ENCODE assay signal across 16 cellular contexts in genomic region chr2:72827999-72828646, GRCh38. TPM values are rescaled to one million over a fixed set of nuclear protein-coding genes. Genes with fewer than 3 reads are reported as not detected.
DNase-seq lines count a peak whose midpoint lies in the region; ATAC-seq, FAIRE-seq and TF ChIP-seq lines count a peak whose summit lies in the region.
"Had no signal": no experiment of that assay in that cellular context is flagged by ENCODE, and none has a peak within 500 bp of the region (broad histone marks: within the 10 kb centered on the region; RNA-seq: fewer than 3 reads in every experiment).

No MANE protein-coding gene starts in this region.

- no peak overlapping the region for H3K4me2 ChIP-seq in endothelial cell of umbilical vein (ENCODE audit: insufficient read depth, low read length)
- H3K4me2 ChIP-seq in osteoblast (ENCODE audit: insufficient read depth, low read length) = peak overlapping the region; percentile 14

- H3K36me3 ChIP-seq in MG63 (no peaks in the 10 kb centered on the region), endothelial cell of umbilical vein (ENCODE audit: control insufficient read depth in 2 of 2, extremely low read depth in 1 of 2, insufficient read depth in 2 of 2, low read length in 2 of 2) (no peaks in the 10 kb centered on the region), osteoblast (ENCODE audit: insufficient read depth, low read length) (no peaks in the 10 kb centered on the region)
- H3K36me3 ChIP-seq: uterus had no signal

- no peak overlapping the region for H3K9ac ChIP-seq in endothelial cell of umbilical vein (replicated peaks; ENCODE audit: extremely low read depth, insufficient read depth, low read length)

- H3K4me1 ChIP-seq in endothelial cell of umbilical vein (ENCODE audit: control insufficient read depth, extremely low read depth, insufficient read depth, low read length) (peaks cover 16% of the 10 kb centered on the region), osteoblast (ENCODE audit: insufficient read depth, low read length) (peaks cover 19% of the 10 kb centered on the region)
- H3K4me1 ChIP-seq: uterus had no signal

- no TSS peak for BruUV-seq in endothelial cell of umbilical vein (replicated peaks; lab: Mats Ljungman, UMichigan)

- H3K4me3 ChIP-seq in MG63 (no peak overlapping the region), endothelial cell of umbilical vein (replicated peaks in 1 of 3; ENCODE audit: insufficient read depth in 1 of 3, low read depth in 1 of 3, low read length in 3 of 3) (no peak overlapping the region), osteoblast (ENCODE audit: insufficient read depth, low read length) (no peak overlapping the region)
- H3K4me3 ChIP-seq: uterus had no signal

- H4K20me1 ChIP-seq in endothelial cell of umbilical vein (replicated peaks; ENCODE audit: control insufficient read depth, extremely low read depth, insufficient read depth, low read length) = no peaks in the 10 kb centered on the region
- H4K20me1 ChIP-seq in osteoblast (ENCODE audit: insufficient read depth, low read length) = peaks cover 7% of the 10 kb centered on the region

- TF ChIP-seq CTCF in endothelial cell of umbilical vein (IDR thresholded peaks at IDR 0.05; ENCODE audit: extremely low read depth in 1 of 2, insufficient read depth in 1 of 2, low read depth in 1 of 2, low read length in 2 of 2) (no peak), osteoblast (IDR thresholded peaks at IDR 0.05; ENCODE audit: extremely low read depth, low read depth, low read length) (no peak)

- intact Hi-C loops in endothelial cell of umbilical vein (cut with micrococcal nuclease) = loop anchor here (5.0 kb wide), 1 partner anchor 36 kb away; no protein-coding TSS in a partner anchor

- POLR2A ChIA-PET in endothelial cell of umbilical vein (lab: Charles Lee) = no interaction called here

- peak; percentile 42 for DNase-seq in Daoy (ENCODE audit: low read depth)
- peak; percentile 30 for DNase-seq in MG63
- DNase-seq in endothelial cell of umbilical vein (ENCODE audit: low read depth, low spot score) = peak; percentile 42
- peak; percentile 39 for DNase-seq in osteoblast (ENCODE audit: insufficient read length, low spot score, missing footprints)
- no peak for DNase-seq in NCI-H2029 (lab: John Stamatoyannopoulos, UW)
- no peak for DNase-seq in NCI-H1436 (lab: John Stamatoyannopoulos, UW)
- no peak for DNase-seq in SK-N-DZ (ENCODE audit: low spot score)
- DNase-seq: aorta; erythroblast; NCI-H1417; nephron progenitor cell; NK-92 treated with Interleukin-12 subunit alpha and Interleukin-12 subunit beta, amount 100 ng/mL, for 24 hours; stimulated activated CD4-positive, alpha-beta T cell treated with anti-CD3 and anti-CD28 coated beads, Interleukin-12 subunit alpha, Interleukin-12 subunit beta, amount 100 ng/mL, for 4 hours; T1000; uterus had no signal

- H3K27ac ChIP-seq in endothelial cell of umbilical vein (ENCODE audit: insufficient read depth, low read depth, low read length) (no peak overlapping the region), osteoblast (ENCODE audit: low read depth, low read length) (no peak overlapping the region)
- H3K27ac ChIP-seq: uterus had no signal

- H3K9me1 ChIP-seq in endothelial cell of umbilical vein (replicated peaks; ENCODE audit: control insufficient read depth, extremely low read depth, insufficient read depth, low read length) = no peaks in the 10 kb centered on the region

- FAIRE-seq in endothelial cell of umbilical vein (lab: Jason Lieb, UNC) = peak; percentile 66

- ATAC-seq in GM21367 (IDR thresholded peaks at IDR 0.05; ENCODE audit: unreplicated experiment) = no peak

- dilution Hi-C loops in endothelial cell of umbilical vein (cut with MboI; ENCODE audit: extremely low pct_ligation_motif_present, low sequenced_read_pairs) = no loop called here

- H2AFZ ChIP-seq in endothelial cell of umbilical vein (ENCODE audit: low read depth, low read length) = peak overlapping the region; percentile 39
- no peak overlapping the region for H2AFZ ChIP-seq in osteoblast (ENCODE audit: low read length)

- H3K27me3 ChIP-seq in MG63 (no peaks in the 10 kb centered on the region), endothelial cell of umbilical vein (ENCODE audit: control insufficient read depth in 2 of 2, insufficient read depth in 2 of 2, low read length in 2 of 2) (no peaks in the 10 kb centered on the region), osteoblast (ENCODE audit: insufficient read depth, low read length) (peaks cover 15% of the 10 kb centered on the region)
- H3K27me3 ChIP-seq: uterus had no signal

- CTCF ChIA-PET in endothelial cell of umbilical vein (lab: Charles Lee) = no interaction called here

- H3K79me2 ChIP-seq in endothelial cell of umbilical vein (ENCODE audit: control insufficient read depth, insufficient read depth, low read length) (peaks cover 6% of the 10 kb centered on the region), osteoblast (ENCODE audit: insufficient read depth, low read length) (peaks cover 9% of the 10 kb centered on the region)

- H3K9me3 ChIP-seq in MG63 (no peaks in the 10 kb centered on the region), endothelial cell of umbilical vein (replicated peaks; ENCODE audit: control insufficient read depth, insufficient read depth, low read length) (no peaks in the 10 kb centered on the region), osteoblast (ENCODE audit: low read depth, low read length) (no peaks in the 10 kb centered on the region)
- H3K9me3 ChIP-seq: uterus had no signal

- no peak for TF ChIP-seq POLR2A in endothelial cell of umbilical vein (IDR thresholded peaks at IDR 0.05; ENCODE audit: low read depth, low read length)

TF ChIP-seq in endothelial cell of umbilical vein, 7 proteins besides CTCF, POLR2A, EP300 and RAD21:
- TF ChIP-seq, protein P1, sequence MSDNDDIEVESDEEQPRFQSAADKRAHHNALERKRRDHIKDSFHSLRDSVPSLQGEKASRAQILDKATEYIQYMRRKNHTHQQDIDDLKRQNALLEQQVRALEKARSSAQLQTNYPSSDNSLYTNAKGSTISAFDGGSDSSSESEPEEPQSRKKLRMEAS (IDR thresholded peaks at IDR 0.05; ENCODE audit: insufficient read depth, insufficient read length) = no peak
- TF ChIP-seq JUN (IDR thresholded peaks at IDR 0.05; ENCODE audit: borderline replicate concordance, insufficient read depth, insufficient read length, low read depth) (no peak), GATA2 (IDR thresholded peaks at IDR 0.05; ENCODE audit: insufficient read depth, insufficient read length, low read depth, low read length) (no peak), POLR2AphosphoS5 (IDR thresholded peaks at IDR 0.05; ENCODE audit: insufficient read depth, low read depth, low read length) (no peak), MYC (IDR thresholded peaks at IDR 0.05; ENCODE audit: low read depth, low read length) (no peak), FOS (IDR thresholded peaks at IDR 0.05; ENCODE audit: borderline replicate concordance, insufficient read depth, low read length) (peak; percentile 14), EZH2 (IDR thresholded peaks at IDR 0.05; ENCODE audit: borderline replicate concordance, low read depth, low read length, severe bottlenecking) (no peak)

RNA-seq across cellular contexts. Expression of gene EXOC6B, which starts 2.3 kb away (rescaled TPM):
- total RNA-seq in Daoy (2014; rRNA removed; shearing (Covaris generic)) = 7.6 and 15.7 TPM in 2 replicates
- total RNA-seq in MG63 (2014; rRNA removed; shearing (Covaris generic); ENCODE audit: low replicate concordance) = 11.7 and 22.2 TPM in 2 replicates
- total RNA-seq in endothelial cell of umbilical vein = 23.6 and 34.8 TPM in 2 replicates
- polyA plus RNA-seq in endothelial cell of umbilical vein = 9.0 and 10.8 TPM in 2 replicates
- 8.9 and 9.1 TPM in 2 replicates for polyA plus RNA-seq in endothelial cell of umbilical vein (2011; cell fraction: cytosol; rRNA removed)
- 17.6 and 18.4 TPM in 2 replicates for polyA plus RNA-seq in endothelial cell of umbilical vein (2011; cell fraction: nucleus; rRNA removed)
- polyA plus RNA-seq in endothelial cell of umbilical vein (2012) = 17.8 and 19.3 TPM in 2 replicates
- polyA minus RNA-seq in endothelial cell of umbilical vein = 33.5 and 36.4 TPM in 2 replicates
- 15.7 TPM for polyA minus RNA-seq in endothelial cell of umbilical vein (2011; cell fraction: cytosol; rRNA and poly(A)+ RNA removed)
- 44.0 and 54.7 TPM in 2 replicates for polyA minus RNA-seq in endothelial cell of umbilical vein (2011; cell fraction: nucleus; rRNA and poly(A)+ RNA removed)
- total RNA-seq in osteoblast = 24.5 and 24.6 TPM in 2 replicates
- 7.2 and 8.0 TPM in 2 replicates for polyA plus RNA-seq in SK-N-DZ (2014; cell fraction: cytosol; rRNA removed)
- polyA plus RNA-seq in SK-N-DZ (2014; cell fraction: nucleus; rRNA removed) = 7.8 and 11.7 TPM in 2 replicates

RNA-seq across cellular contexts. Expression of gene SPR, which starts 59.1 kb away (rescaled TPM):
- 33.7 and 39.1 TPM in 2 replicates for total RNA-seq in Daoy (2014; rRNA removed; shearing (Covaris generic))
- 57.7 and 57.8 TPM in 2 replicates for total RNA-seq in MG63 (2014; rRNA removed; shearing (Covaris generic); ENCODE audit: low replicate concordance)
- total RNA-seq in endothelial cell of umbilical vein (26.3 and 27.6 TPM in 2 replicates), osteoblast (17.0 and 19.2 TPM in 2 replicates)
- 18.1 and 22.0 TPM in 2 replicates for polyA plus RNA-seq in endothelial cell of umbilical vein
- polyA plus RNA-seq in endothelial cell of umbilical vein (2011; cell fraction: cytosol; rRNA removed) = 28.4 and 29.2 TPM in 2 replicates
- polyA plus RNA-seq in endothelial cell of umbilical vein (2011; cell fraction: nucleus; rRNA removed) = 10.2 and 11.0 TPM in 2 replicates
- polyA plus RNA-seq in endothelial cell of umbilical vein (2012) = 47.9 and 52.8 TPM in 2 replicates
- polyA minus RNA-seq in endothelial cell of umbilical vein = 13.4 and 15.0 TPM in 2 replicates
- 17.0 TPM for polyA minus RNA-seq in endothelial cell of umbilical vein (2011; cell fraction: cytosol; rRNA and poly(A)+ RNA removed)
- polyA minus RNA-seq in endothelial cell of umbilical vein (2011; cell fraction: nucleus; rRNA and poly(A)+ RNA removed) = 1.5 and 1.7 TPM in 2 replicates
- 7.3 and 8.6 TPM in 2 replicates for polyA plus RNA-seq in SK-N-DZ (2014; cell fraction: cytosol; rRNA removed)
- 3.8 and 5.1 TPM in 2 replicates for polyA plus RNA-seq in SK-N-DZ (2014; cell fraction: nucleus; rRNA removed)

Comparison
In these comparisons a context has a peak if more than half of its experiments do, and no peak if none do; other contexts are left out.
1. DNase-seq: peak in Daoy (single experiment), MG63 (single experiment), endothelial cell of umbilical vein (single experiment) and osteoblast (single experiment); none in NCI-H2029 (single experiment), NCI-H1436 (single experiment) and SK-N-DZ (single experiment).